8 cellular contexts compared by ENCODE assay signal in the genomic region with DNA sequence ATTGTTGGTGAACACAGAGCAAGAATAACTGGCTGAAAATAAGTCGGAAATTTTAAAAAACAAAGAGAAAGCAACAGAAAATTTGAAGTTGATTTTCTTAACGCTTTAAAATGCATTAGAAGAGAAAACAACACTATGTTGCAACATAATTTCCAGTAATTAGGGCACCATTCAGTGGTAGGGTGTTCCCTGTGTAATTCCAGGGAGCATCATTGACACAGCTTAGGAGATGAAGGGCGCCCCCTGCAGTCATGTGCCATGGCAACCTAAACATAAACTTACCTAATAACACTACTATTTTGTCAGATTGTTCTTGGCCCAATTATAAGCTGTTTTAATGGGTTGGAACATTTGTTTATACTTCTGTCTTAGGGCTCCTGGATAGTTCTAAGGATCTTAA.
DNase-seq lines count a peak whose midpoint lies in the region; ATAC-seq and TF ChIP-seq lines count a peak whose summit lies in the region.

No MANE protein-coding gene starts in this region.

- no peaks in the 10 kb centered on the region for H3K4me1 ChIP-seq in SJSA1 (replicated peaks)

- H3K27ac ChIP-seq in SJSA1 (no peak overlapping the region), temporal lobe (ENCODE audit: low read depth, low read length) (peak overlapping the region; percentile 68)

- H3K27me3 ChIP-seq in SJSA1 (replicated peaks) = no peaks in the 10 kb centered on the region

- H3K4me3 ChIP-seq in SJSA1 = no peak overlapping the region

- ATAC-seq in left cardiac atrium = peak; percentile 62 to 84
- no peak for ATAC-seq in HG03196 (IDR thresholded peaks at IDR 0.05; ENCODE audit: unreplicated experiment)
- no peak for ATAC-seq in GM21390 (IDR thresholded peaks at IDR 0.05; ENCODE audit: unreplicated experiment)

- no peaks in the 10 kb centered on the region for H3K36me3 ChIP-seq in SJSA1

- peak; percentile 53 for DNase-seq in AG08395 (ENCODE audit: low spot score)
- no peak for DNase-seq in GM20000 (ENCODE audit: low spot score)
- DNase-seq in SJSA1 (ENCODE audit: low read depth in 1 of 2, low spot score in 2 of 2) = peak; percentile 11 to 52
- DNase-seq in left cardiac atrium = peak; percentile 57
- DNase-seq in hepatic stellate cell (ENCODE audit: low spot score) = no peak

- intact Hi-C loops in left cardiac atrium (cut with DNase I) = no loop called here

- TF ChIP-seq CTCF in GM20000 (IDR thresholded peaks at IDR 0.05; ENCODE audit: extremely low read depth, missing control alignments) = peak; percentile 6

- H3K9me3 ChIP-seq in SJSA1 (replicated peaks) = no peaks in the 10 kb centered on the region

Comparison
In these comparisons a context has a peak if more than half of its experiments do, and no peak if none do; other contexts are left out.
1. DNase-seq: peak in AG08395 (single experiment), SJSA1 (2 of 2) and left cardiac atrium (single experiment); none in GM20000 (single experiment) and hepatic stellate cell (single experiment).
2. ATAC-seq: peak in left cardiac atrium (2 of 2); none in HG03196 (single experiment) and GM21390 (single experiment).